1 cellular context compared by ENCODE assay signal in the genomic region with DNA sequence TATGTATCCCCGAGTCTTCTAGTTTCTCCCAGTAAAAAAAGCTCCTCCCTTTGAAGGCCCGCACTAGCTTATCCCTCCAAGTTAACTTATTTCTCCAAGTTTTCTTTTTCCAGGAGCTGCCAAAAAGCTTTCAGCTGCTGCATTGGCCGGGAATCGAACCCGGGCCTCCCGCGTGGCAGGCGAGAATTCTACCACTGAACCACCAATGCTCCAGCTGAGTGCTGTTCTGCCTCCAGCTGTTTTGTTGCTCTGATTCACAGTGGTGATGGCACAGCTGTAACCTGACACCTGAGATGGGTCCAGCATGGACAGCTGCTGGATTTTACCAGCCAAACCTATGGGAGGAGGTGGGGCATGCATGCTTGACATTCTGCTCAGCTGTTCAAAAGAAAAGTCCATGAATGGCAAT.
A peak's percentile ranks its signal among the peaks of the same experiment; 100 is the strongest.
TF ChIP-seq lines count a peak whose summit lies in the region.

No MANE protein-coding gene starts in this region.

TF ChIP-seq in HepG2, 621 proteins besides CTCF, POLR2A, EP300 and RAD21 (continued from another document and continues in another):
- TF ChIP-seq NR2F1 (CRISPR knock-in tag; IDR thresholded peaks at IDR 0.05), result no peak
- TF ChIP-seq, protein P1, sequence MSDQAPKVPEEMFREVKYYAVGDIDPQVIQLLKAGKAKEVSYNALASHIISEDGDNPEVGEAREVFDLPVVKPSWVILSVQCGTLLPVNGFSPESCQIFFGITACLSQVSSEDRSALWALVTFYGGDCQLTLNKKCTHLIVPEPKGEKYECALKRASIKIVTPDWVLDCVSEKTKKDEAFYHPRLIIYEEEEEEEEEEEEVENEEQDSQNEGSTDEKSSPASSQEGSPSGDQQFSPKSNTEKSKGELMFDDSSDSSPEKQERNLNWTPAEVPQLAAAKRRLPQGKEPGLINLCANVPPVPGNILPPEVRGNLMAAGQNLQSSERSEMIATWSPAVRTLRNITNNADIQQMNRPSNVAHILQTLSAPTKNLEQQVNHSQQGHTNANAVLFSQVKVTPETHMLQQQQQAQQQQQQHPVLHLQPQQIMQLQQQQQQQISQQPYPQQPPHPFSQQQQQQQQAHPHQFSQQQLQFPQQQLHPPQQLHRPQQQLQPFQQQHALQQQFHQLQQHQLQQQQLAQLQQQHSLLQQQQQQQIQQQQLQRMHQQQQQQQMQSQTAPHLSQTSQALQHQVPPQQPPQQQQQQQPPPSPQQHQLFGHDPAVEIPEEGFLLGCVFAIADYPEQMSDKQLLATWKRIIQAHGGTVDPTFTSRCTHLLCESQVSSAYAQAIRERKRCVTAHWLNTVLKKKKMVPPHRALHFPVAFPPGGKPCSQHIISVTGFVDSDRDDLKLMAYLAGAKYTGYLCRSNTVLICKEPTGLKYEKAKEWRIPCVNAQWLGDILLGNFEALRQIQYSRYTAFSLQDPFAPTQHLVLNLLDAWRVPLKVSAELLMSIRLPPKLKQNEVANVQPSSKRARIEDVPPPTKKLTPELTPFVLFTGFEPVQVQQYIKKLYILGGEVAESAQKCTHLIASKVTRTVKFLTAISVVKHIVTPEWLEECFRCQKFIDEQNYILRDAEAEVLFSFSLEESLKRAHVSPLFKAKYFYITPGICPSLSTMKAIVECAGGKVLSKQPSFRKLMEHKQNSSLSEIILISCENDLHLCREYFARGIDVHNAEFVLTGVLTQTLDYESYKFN (CRISPR knock-in tag; conservative IDR thresholded peaks at IDR 0.05), result peak; percentile 40
- TF ChIP-seq RCOR2 (CRISPR knock-in tag; IDR thresholded peaks at IDR 0.05), result no peak
- TF ChIP-seq SRY (CRISPR knock-in tag; IDR thresholded peaks at IDR 0.05), result no peak
- TF ChIP-seq ATAD3A (CRISPR knock-in tag; IDR thresholded peaks at IDR 0.05), result no peak
- TF ChIP-seq TFDP2 (CRISPR knock-in tag; IDR thresholded peaks at IDR 0.05), result no peak
- no peak for TF ChIP-seq LBX2 (CRISPR knock-in tag; IDR thresholded peaks at IDR 0.05; ENCODE audit: borderline replicate concordance)
- TF ChIP-seq ZNF709 (CRISPR knock-in tag; IDR thresholded peaks at IDR 0.05), result peak; percentile 42; the same call in 1 of the 2 replicates
- TF ChIP-seq ZNF264 (CRISPR knock-in tag; IDR thresholded peaks at IDR 0.05), result no peak
- peak; percentile 54; the same call in 1 of the 2 replicates for TF ChIP-seq POLR2AphosphoS5 (IDR thresholded peaks at IDR 0.05; ENCODE audit: low read depth, low read length)
- TF ChIP-seq RBAK (CRISPR knock-in tag; IDR thresholded peaks at IDR 0.05), result no peak
- TF ChIP-seq WIZ (CRISPR knock-in tag; IDR thresholded peaks at IDR 0.05), result no peak
- TF ChIP-seq ZBTB20 (CRISPR knock-in tag; IDR thresholded peaks at IDR 0.05; ENCODE audit: borderline replicate concordance, low read depth), result no peak
- 0 out of 2 replicates have a peak, but pooled peaks have one; percentile 18 for TF ChIP-seq KLF6 (CRISPR knock-in tag; IDR thresholded peaks at IDR 0.05)
- TF ChIP-seq DNMT3B (CRISPR knock-in tag; conservative IDR thresholded peaks at IDR 0.05), result 0 out of 2 replicates have a peak, but pooled peaks have one; percentile 17
- no peak for TF ChIP-seq E2F1 (CRISPR knock-in tag; IDR thresholded peaks at IDR 0.05)
- no peak for TF ChIP-seq HNRNPL (IDR thresholded peaks at IDR 0.05; ENCODE audit: low read depth, low read length)
- peak; percentile 80 for TF ChIP-seq TEAD3 (CRISPR knock-in tag; optimal IDR thresholded peaks at IDR 0.05; ENCODE audit: borderline replicate concordance)
- no peak for TF ChIP-seq STAG1 (CRISPR knock-in tag; IDR thresholded peaks at IDR 0.05)
- TF ChIP-seq ZNF343 (CRISPR knock-in tag; IDR thresholded peaks at IDR 0.05), result no peak
- TF ChIP-seq, protein P2, sequence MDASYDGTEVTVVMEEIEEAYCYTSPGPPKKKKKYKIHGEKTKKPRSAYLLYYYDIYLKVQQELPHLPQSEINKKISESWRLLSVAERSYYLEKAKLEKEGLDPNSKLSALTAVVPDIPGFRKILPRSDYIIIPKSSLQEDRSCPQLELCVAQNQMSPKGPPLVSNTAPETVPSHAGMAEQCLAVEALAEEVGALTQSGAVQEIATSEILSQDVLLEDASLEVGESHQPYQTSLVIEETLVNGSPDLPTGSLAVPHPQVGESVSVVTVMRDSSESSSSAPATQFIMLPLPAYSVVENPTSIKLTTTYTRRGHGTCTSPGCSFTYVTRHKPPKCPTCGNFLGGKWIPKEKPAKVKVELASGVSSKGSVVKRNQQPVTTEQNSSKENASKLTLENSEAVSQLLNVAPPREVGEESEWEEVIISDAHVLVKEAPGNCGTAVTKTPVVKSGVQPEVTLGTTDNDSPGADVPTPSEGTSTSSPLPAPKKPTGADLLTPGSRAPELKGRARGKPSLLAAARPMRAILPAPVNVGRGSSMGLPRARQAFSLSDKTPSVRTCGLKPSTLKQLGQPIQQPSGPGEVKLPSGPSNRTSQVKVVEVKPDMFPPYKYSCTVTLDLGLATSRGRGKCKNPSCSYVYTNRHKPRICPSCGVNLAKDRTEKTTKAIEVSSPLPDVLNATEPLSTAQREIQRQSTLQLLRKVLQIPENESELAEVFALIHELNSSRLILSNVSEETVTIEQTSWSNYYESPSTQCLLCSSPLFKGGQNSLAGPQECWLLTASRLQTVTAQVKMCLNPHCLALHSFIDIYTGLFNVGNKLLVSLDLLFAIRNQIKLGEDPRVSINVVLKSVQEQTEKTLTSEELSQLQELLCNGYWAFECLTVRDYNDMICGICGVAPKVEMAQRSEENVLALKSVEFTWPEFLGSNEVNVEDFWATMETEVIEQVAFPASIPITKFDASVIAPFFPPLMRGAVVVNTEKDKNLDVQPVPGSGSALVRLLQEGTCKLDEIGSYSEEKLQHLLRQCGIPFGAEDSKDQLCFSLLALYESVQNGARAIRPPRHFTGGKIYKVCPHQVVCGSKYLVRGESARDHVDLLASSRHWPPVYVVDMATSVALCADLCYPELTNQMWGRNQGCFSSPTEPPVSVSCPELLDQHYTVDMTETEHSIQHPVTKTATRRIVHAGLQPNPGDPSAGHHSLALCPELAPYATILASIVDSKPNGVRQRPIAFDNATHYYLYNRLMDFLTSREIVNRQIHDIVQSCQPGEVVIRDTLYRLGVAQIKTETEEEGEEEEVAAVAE (CRISPR knock-in tag; IDR thresholded peaks at IDR 0.05; ENCODE audit: borderline replicate concordance), result no peak
- TF ChIP-seq ZNF234 (CRISPR knock-in tag; conservative IDR thresholded peaks at IDR 0.05), result no peak
- no peak for TF ChIP-seq MEIS1 (CRISPR knock-in tag; IDR thresholded peaks at IDR 0.05; ENCODE audit: borderline replicate concordance)
- TF ChIP-seq ZBTB14 (CRISPR knock-in tag; IDR thresholded peaks at IDR 0.05), result no peak
- peak; percentile 20; the same call in 1 of the 2 replicates for TF ChIP-seq NR2F2 (IDR thresholded peaks at IDR 0.05; ENCODE audit: borderline replicate concordance, low read depth)
- no peak for TF ChIP-seq FOXK2 (IDR thresholded peaks at IDR 0.05)
- no peak for TF ChIP-seq ZNF782 (CRISPR knock-in tag; IDR thresholded peaks at IDR 0.05; ENCODE audit: borderline replicate concordance)
- TF ChIP-seq, protein P3, sequence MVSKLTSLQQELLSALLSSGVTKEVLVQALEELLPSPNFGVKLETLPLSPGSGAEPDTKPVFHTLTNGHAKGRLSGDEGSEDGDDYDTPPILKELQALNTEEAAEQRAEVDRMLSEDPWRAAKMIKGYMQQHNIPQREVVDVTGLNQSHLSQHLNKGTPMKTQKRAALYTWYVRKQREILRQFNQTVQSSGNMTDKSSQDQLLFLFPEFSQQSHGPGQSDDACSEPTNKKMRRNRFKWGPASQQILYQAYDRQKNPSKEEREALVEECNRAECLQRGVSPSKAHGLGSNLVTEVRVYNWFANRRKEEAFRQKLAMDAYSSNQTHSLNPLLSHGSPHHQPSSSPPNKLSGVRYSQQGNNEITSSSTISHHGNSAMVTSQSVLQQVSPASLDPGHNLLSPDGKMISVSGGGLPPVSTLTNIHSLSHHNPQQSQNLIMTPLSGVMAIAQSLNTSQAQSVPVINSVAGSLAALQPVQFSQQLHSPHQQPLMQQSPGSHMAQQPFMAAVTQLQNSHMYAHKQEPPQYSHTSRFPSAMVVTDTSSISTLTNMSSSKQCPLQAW (CRISPR knock-in tag; IDR thresholded peaks at IDR 0.05), result no peak
- TF ChIP-seq ZKSCAN5 (CRISPR knock-in tag; IDR thresholded peaks at IDR 0.05), result no peak
- no peak for TF ChIP-seq NFATC3 (CRISPR knock-in tag; IDR thresholded peaks at IDR 0.05)
- TF ChIP-seq TFAP4 (IDR thresholded peaks at IDR 0.05; ENCODE audit: borderline replicate concordance, low read depth), result peak; percentile 99
- no peak for TF ChIP-seq NR2C2 (CRISPR knock-in tag; IDR thresholded peaks at IDR 0.05; ENCODE audit: borderline replicate concordance)
- no peak for TF ChIP-seq TP53 (CRISPR knock-in tag; conservative IDR thresholded peaks at IDR 0.05)
- peak; percentile 61; the same call in 1 of the 3 replicates for TF ChIP-seq MXI1 (IDR thresholded peaks at IDR 0.05; ENCODE audit: borderline replicate concordance, low read depth, low read length)
- TF ChIP-seq ZBED4 (CRISPR knock-in tag; IDR thresholded peaks at IDR 0.05; ENCODE audit: borderline replicate concordance), result peak; percentile 55; the same call in 1 of the 2 replicates
- TF ChIP-seq ZNF749 (CRISPR knock-in tag; IDR thresholded peaks at IDR 0.05; ENCODE audit: borderline replicate concordance), result no peak
- no peak for TF ChIP-seq TCF7 (IDR thresholded peaks at IDR 0.05; ENCODE audit: low read depth)
